ENCODE assay signal across 17 cellular contexts in genomic region chr5:44881266-44881665, GRCh38.
DNase-seq lines count a peak whose midpoint lies in the region; ATAC-seq and TF ChIP-seq lines count a peak whose summit lies in the region.
"Had no signal": no experiment of that assay in that cellular context is flagged by ENCODE, and none has a peak within 500 bp of the region (broad histone marks: within the 10 kb centered on the region; RNA-seq: fewer than 3 reads in every experiment).

No MANE protein-coding gene starts in this region.

- H3K36me3 Mint-ChIP-seq in nephron (ENCODE audit: low read depth), result no peaks in the 10 kb centered on the region
- no peaks in the 10 kb centered on the region for H3K36me3 Mint-ChIP-seq in naive thymus-derived CD8-positive, alpha-beta T cell
- H3K36me3 Mint-ChIP-seq: CD14-positive monocyte had no signal

- H3K27me3 Mint-ChIP-seq in nephron (ENCODE audit: low read depth), result no peaks in the 10 kb centered on the region
- H3K27me3 Mint-ChIP-seq in naive thymus-derived CD8-positive, alpha-beta T cell, result peaks cover 0 to 2% (median 0%) of the 10 kb centered on the region in 5 donors

- no peaks in the 10 kb centered on the region for H3K79me2 ChIP-seq in hepatocyte

- in situ Hi-C loops in Caki2 (cut with HindIII; ENCODE audit: low pct_unique_long_range_greater_than_20kb, low sequenced_read_pairs), result no loop called here

- peak overlapping the region; percentile 32 for H3K4me2 ChIP-seq in hepatocyte

- H3K9me3 ChIP-seq in hepatocyte (ENCODE audit: low read depth), result no peaks in the 10 kb centered on the region

- TF ChIP-seq CTCF in hepatocyte (IDR thresholded peaks at IDR 0.05; ENCODE audit: poor library complexity) (no peak), nephron (IDR thresholded peaks at IDR 0.05; ENCODE audit: unreplicated experiment in 3 of 3) (no peak)

- H3K27me3 ChIP-seq in hepatocyte, result no peaks in the 10 kb centered on the region

- H2AFZ ChIP-seq in hepatocyte, result peak overlapping the region; percentile 36

- H3K4me3 ChIP-seq in hepatocyte, result no peak overlapping the region
- H3K4me3 ChIP-seq: SK-N-MC had no signal

- no peaks in the 10 kb centered on the region for H3K4me1 ChIP-seq in hepatocyte (ENCODE audit: insufficient read depth)

- DNase-seq in Caki2 (ENCODE audit: low read depth), result peak; percentile 69
- DNase-seq in HK-2 (ENCODE audit: unreplicated experiment), result peak; percentile 13
- no peak for DNase-seq in hepatocyte (ENCODE audit: low spot score)
- DNase-seq in activated CD4-positive, alpha-beta T cell treated with anti-CD3 and anti-CD28 coated beads for 48 hours, result no peak
- no peak for DNase-seq in naive thymus-derived CD8-positive, alpha-beta T cell
- DNase-seq: DMS 273 treated with DMSO at 0.1 percent for 48 hours; GF-D8; KBM-7; NCI-H1694 treated with DMSO at 0.1 percent for 48 hours; NCI-H510A; NCI-H748 treated with DMSO at 0.1 percent for 48 hours; NK-92 treated with Interleukin-12 subunit alpha and Interleukin-12 subunit beta, amount 100 ng/mL, for 24 hours; SHP77 had no signal

- ATAC-seq in naive thymus-derived CD8-positive, alpha-beta T cell, result no peak
- no peak for ATAC-seq in GM21447 (IDR thresholded peaks at IDR 0.05; ENCODE audit: unreplicated experiment)

- no peak overlapping the region for H3K4me3 Mint-ChIP-seq in nephron
- H3K4me3 Mint-ChIP-seq in naive thymus-derived CD8-positive, alpha-beta T cell, result no peak overlapping the region
- H3K4me3 Mint-ChIP-seq: CD14-positive monocyte had no signal

- WGBS in hepatocyte (ENCODE audit: low lambda C conversion rate, missing lambda C conversion rate), result 57% methylated on average over 5 of the region's 5 CpGs

- no peaks in the 10 kb centered on the region for H3K36me3 ChIP-seq in hepatocyte (replicated peaks; ENCODE audit: insufficient read depth, low read depth)

- H3K9me2 ChIP-seq in hepatocyte (replicated peaks; ENCODE audit: insufficient read depth), result no peaks in the 10 kb centered on the region

- POLR2A ChIA-PET in naive thymus-derived CD8-positive, alpha-beta T cell (lab: Charles Lee), result no interaction called here

- H3K27ac ChIP-seq in hepatocyte, result no peak overlapping the region
- H3K27ac ChIP-seq: SK-N-MC had no signal

- H4K20me1 ChIP-seq in hepatocyte (ENCODE audit: insufficient read depth, poor library complexity, severe bottlenecking), result no peaks in the 10 kb centered on the region

- no peaks in the 10 kb centered on the region for H3K4me1 Mint-ChIP-seq in nephron
- peaks cover 0 to under 1% (median under 1%) of the 10 kb centered on the region in 4 donors for H3K4me1 Mint-ChIP-seq in naive thymus-derived CD8-positive, alpha-beta T cell
- H3K4me1 Mint-ChIP-seq: CD14-positive monocyte had no signal

- H3K27ac Mint-ChIP-seq in nephron, result peak overlapping the region in 2 of 3 experiments; percentile 6 to 18
- H3K27ac Mint-ChIP-seq in naive thymus-derived CD8-positive, alpha-beta T cell, result no peak overlapping the region
- H3K27ac Mint-ChIP-seq: CD14-positive monocyte had no signal

- peaks cover 11% of the 10 kb centered on the region for H3K9me3 Mint-ChIP-seq in nephron
- H3K9me3 Mint-ChIP-seq in naive thymus-derived CD8-positive, alpha-beta T cell, result peaks cover 0 to 5% (median 0%) of the 10 kb centered on the region in 9 donors

Comparison
In these comparisons a context has a peak if more than half of its experiments do, and no peak if none do; other contexts are left out.
1. DNase-seq: peak in Caki2 (single experiment) and HK-2 (single experiment); none in hepatocyte (single experiment), activated CD4-positive, alpha-beta T cell treated with anti-CD3 and anti-CD28 coated beads for 48 hours (single experiment) and naive thymus-derived CD8-positive, alpha-beta T cell (0 of 10).
2. H3K27ac Mint-ChIP-seq: peak in nephron (2 of 3); none in naive thymus-derived CD8-positive, alpha-beta T cell (0 of 10).